Comparison of ENCODE assay signal across 16 cellular contexts in the genomic region with DNA sequence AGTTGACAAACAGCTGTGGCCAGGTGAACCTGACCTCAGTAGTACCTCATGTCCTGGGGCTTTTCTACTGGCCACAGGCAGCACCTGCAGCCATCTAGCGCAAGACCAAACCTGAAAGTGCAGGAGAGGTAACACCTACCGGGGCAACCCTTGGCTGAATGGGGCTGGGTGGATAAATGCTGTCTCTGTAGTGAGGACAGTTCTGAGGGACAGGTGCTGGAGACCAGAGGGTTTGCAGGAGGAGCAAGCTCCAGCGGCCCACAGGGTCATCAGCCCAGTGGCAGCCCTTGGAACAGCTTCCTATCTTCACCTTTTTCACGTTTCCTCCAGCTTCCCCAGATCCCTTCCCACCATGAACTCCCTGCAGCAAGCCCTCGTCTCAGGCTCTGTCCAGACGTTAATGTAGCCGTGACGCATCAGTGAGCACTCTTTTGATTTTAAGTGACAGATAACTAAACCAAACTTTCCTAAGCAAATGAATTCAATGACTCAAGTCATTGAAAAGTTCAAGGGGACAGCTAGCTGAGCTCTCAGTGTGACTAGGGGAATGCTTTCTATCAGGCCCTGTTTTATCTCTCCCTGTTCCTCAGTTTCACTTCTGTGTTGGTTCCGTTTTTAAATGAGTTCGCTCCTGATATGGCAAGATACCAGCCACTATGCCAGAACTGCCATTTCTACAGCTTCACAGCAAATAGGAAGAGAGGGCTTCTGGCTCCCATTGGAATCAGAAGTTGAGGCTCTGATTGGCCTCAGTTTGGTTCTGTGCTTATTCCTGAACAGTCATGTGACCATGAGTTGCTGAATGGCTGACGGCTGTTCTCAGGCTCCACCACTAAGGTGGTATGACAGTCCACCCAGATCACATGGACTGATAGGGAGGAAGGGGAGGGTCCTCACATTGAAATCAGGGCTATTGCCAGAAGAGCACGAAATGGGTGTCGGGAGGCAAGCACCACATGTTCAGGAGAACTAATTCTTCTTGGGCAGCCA. TPM values are rescaled to one million over a fixed set of nuclear protein-coding genes. Genes with fewer than 3 reads are reported as not detected.
DNase-seq lines count a peak whose midpoint lies in the region; ATAC-seq lines count a peak whose summit lies in the region.
"Had no signal": no experiment of that assay in that cellular context is flagged by ENCODE, and none has a peak within 500 bp of the region (broad histone marks: within the 10 kb centered on the region; RNA-seq: fewer than 3 reads in every experiment).

No MANE protein-coding gene starts in this region.

- H3K27ac Mint-ChIP-seq in stimulated activated memory B cell treated with anti-CD40 and anti-IgM and Interleukin-4, amounts not matched to agents 10 μg/mL and 1 μg/mL and 100 μg/mL, for 72 hours = peak overlapping the region; percentile 62
- H3K27ac Mint-ChIP-seq: activated CD4-positive, alpha-beta T cell treated with anti-CD3 and anti-CD28 coated beads, Interleukin-2, amount 10 ng/mL, durations not matched to agents 7 days and 5 days; CD8-positive, alpha-beta memory T cell; stimulated activated naive CD8-positive, alpha-beta T cell treated with anti-CD3 and anti-CD28 coated beads, Interleukin-15, Interleukin-2, amounts not matched to agents 100 ng/mL and 50 ng/mL, for 24 hours had no signal

- no peak for DNase-seq in Right ventricle myocardium inferior (ENCODE audit: missing footprints)
- no peak for DNase-seq in Right ventricle myocardium superior
- peak; percentile 30 for DNase-seq in SK-MEL-5 (ENCODE audit: low read depth, low spot score)
- DNase-seq in UCSD-AML1 (lab: John Stamatoyannopoulos, UW; ENCODE audit: unreplicated experiment) = no peak
- no peak for DNase-seq in NCI-H1417 treated with DMSO at 0.1 percent for 48 hours (lab: John Stamatoyannopoulos, UW)
- DNase-seq in AG20443 (ENCODE audit: low spot score) = no peak
- DNase-seq: activated CD4-positive, alpha-beta T cell treated with anti-CD3 and anti-CD28 coated beads, Interleukin-2, amount 10 ng/mL, durations not matched to agents 7 days and 5 days; amygdala; CD8-positive, alpha-beta memory T cell; NCI-H1105; NCI-H226 had no signal

- in situ Hi-C loops in SK-MEL-5 (cut with HindIII; ENCODE audit: low pct_unique_long_range_greater_than_20kb, low sequenced_read_pairs) = no loop called here

- peak; percentile 16 for ATAC-seq in Right ventricle myocardium inferior
- no peak for ATAC-seq in Right ventricle myocardium superior (ENCODE audit: poor library complexity)
- ATAC-seq in HG03442 (IDR thresholded peaks at IDR 0.05; ENCODE audit: unreplicated experiment) = peak; percentile 57
- ATAC-seq in stimulated activated memory B cell treated with anti-CD40 and anti-IgM and Interleukin-4, amounts not matched to agents 10 μg/mL and 1 μg/mL and 100 μg/mL, for 72 hours = peak; percentile 68

- no peaks in the 10 kb centered on the region for H3K9me3 Mint-ChIP-seq in stimulated activated memory B cell treated with anti-CD40 and anti-IgM and Interleukin-4, amounts not matched to agents 10 μg/mL and 1 μg/mL and 100 μg/mL, for 72 hours
- H3K9me3 Mint-ChIP-seq: activated CD4-positive, alpha-beta T cell treated with anti-CD3 and anti-CD28 coated beads, Interleukin-2, amount 10 ng/mL, durations not matched to agents 7 days and 5 days; CD8-positive, alpha-beta memory T cell; stimulated activated naive CD8-positive, alpha-beta T cell treated with anti-CD3 and anti-CD28 coated beads, Interleukin-15, Interleukin-2, amounts not matched to agents 100 ng/mL and 50 ng/mL, for 24 hours had no signal

- peak overlapping the region; percentile 58 for H3K4me3 Mint-ChIP-seq in stimulated activated memory B cell treated with anti-CD40 and anti-IgM and Interleukin-4, amounts not matched to agents 10 μg/mL and 1 μg/mL and 100 μg/mL, for 72 hours
- H3K4me3 Mint-ChIP-seq: activated CD4-positive, alpha-beta T cell treated with anti-CD3 and anti-CD28 coated beads, Interleukin-2, amount 10 ng/mL, durations not matched to agents 7 days and 5 days; CD8-positive, alpha-beta memory T cell; stimulated activated naive CD8-positive, alpha-beta T cell treated with anti-CD3 and anti-CD28 coated beads, Interleukin-15, Interleukin-2, amounts not matched to agents 100 ng/mL and 50 ng/mL, for 24 hours had no signal

- intact Hi-C loops in Right ventricle myocardium inferior (cut with DNase I) = loop anchor here (1.0 kb wide), 1 partner anchor 99 kb away; no protein-coding TSS in a partner anchor
- intact Hi-C loops in Right ventricle myocardium superior (cut with DNase I) = no loop called here

- H3K36me3 Mint-ChIP-seq in stimulated activated memory B cell treated with anti-CD40 and anti-IgM and Interleukin-4, amounts not matched to agents 10 μg/mL and 1 μg/mL and 100 μg/mL, for 72 hours = no peaks in the 10 kb centered on the region
- H3K36me3 Mint-ChIP-seq: CD8-positive, alpha-beta memory T cell had no signal

- H3K4me1 Mint-ChIP-seq in stimulated activated memory B cell treated with anti-CD40 and anti-IgM and Interleukin-4, amounts not matched to agents 10 μg/mL and 1 μg/mL and 100 μg/mL, for 72 hours = peaks cover 20% of the 10 kb centered on the region
- H3K4me1 Mint-ChIP-seq: activated CD4-positive, alpha-beta T cell treated with anti-CD3 and anti-CD28 coated beads, Interleukin-2, amount 10 ng/mL, durations not matched to agents 7 days and 5 days; CD8-positive, alpha-beta memory T cell had no signal

- no peaks in the 10 kb centered on the region for H3K27me3 Mint-ChIP-seq in stimulated activated memory B cell treated with anti-CD40 and anti-IgM and Interleukin-4, amounts not matched to agents 10 μg/mL and 1 μg/mL and 100 μg/mL, for 72 hours

RNA-seq across cellular contexts. Expression of a gene that starts 12.1 kb away (rescaled TPM):
- total RNA-seq in Right ventricle myocardium inferior (24.0 TPM), Right ventricle myocardium superior (26.8 TPM)
- 143 and 149 TPM in 2 replicates for total RNA-seq in SK-MEL-5 (2014; rRNA removed; shearing (Covaris generic))
- 61.8 and 100 TPM in 2 replicates for polyA plus RNA-seq in SK-MEL-5 (2015; cell fraction: cytosol; rRNA removed)
- polyA plus RNA-seq in SK-MEL-5 (2015; cell fraction: nucleus; rRNA removed) = 7.3 and 9.5 TPM in 2 replicates

RNA-seq across cellular contexts. Expression of a gene that starts 22.0 kb away (rescaled TPM):
- not detected for total RNA-seq in Right ventricle myocardium inferior
- not detected for total RNA-seq in Right ventricle myocardium superior
- not detected in 2 replicates for total RNA-seq in SK-MEL-5 (2014; rRNA removed; shearing (Covaris generic))
- not detected in 2 replicates for polyA plus RNA-seq in SK-MEL-5 (2015; cell fraction: cytosol; rRNA removed)
- polyA plus RNA-seq in SK-MEL-5 (2015; cell fraction: nucleus; rRNA removed) = not detected in 2 replicates
- total RNA-seq: activated CD4-positive, alpha-beta T cell treated with anti-CD3 and anti-CD28 coated beads, Interleukin-2, amount 10 ng/mL, durations not matched to agents 7 days and 5 days; chondrocyte; T-helper 2 cell treated with Interferon-gamma antibody and Interleukin-4, amounts not matched to agents 100 ng/mL and 5 ng/mL, for 36 hours had no signal
